In genomic region chr1:99481391-99481996, GRCh38 we compare ENCODE assay signal across 8 cellular contexts.
DNase-seq lines count a peak whose midpoint lies in the region; ATAC-seq, FAIRE-seq and TF ChIP-seq lines count a peak whose summit lies in the region.

No MANE protein-coding gene starts in this region.

- H3K79me2 ChIP-seq in hepatocyte: no peaks in the 10 kb centered on the region
- no peaks in the 10 kb centered on the region for H3K79me2 ChIP-seq in smooth muscle cell (ENCODE audit: low read depth)

- H2AFZ ChIP-seq in hepatocyte (no peak overlapping the region), smooth muscle cell (ENCODE audit: low read depth) (peak overlapping the region; percentile 83)

- H3K9me3 ChIP-seq in ascending aorta (no peaks in the 10 kb centered on the region), hepatocyte (ENCODE audit: low read depth) (no peaks in the 10 kb centered on the region), smooth muscle cell (replicated peaks; ENCODE audit: low read depth) (no peaks in the 10 kb centered on the region)

- peak; percentile 13 for DNase-seq in COLO668 (lab: John Stamatoyannopoulos, UW; ENCODE audit: unreplicated experiment)
- peak; percentile 85 for DNase-seq in NCI-H82 treated with DMSO at 0.1 percent for 48 hours (lab: John Stamatoyannopoulos, UW; ENCODE audit: unreplicated experiment)
- no peak for DNase-seq in ascending aorta (ENCODE audit: low spot score in 2 of 2)
- peak; percentile 85 for DNase-seq in hepatocyte (ENCODE audit: low spot score)
- no peak for DNase-seq in smooth muscle cell (lab: John Stamatoyannopoulos, UW; ENCODE audit: unreplicated experiment)
- no peak for DNase-seq in GM12892 (ENCODE audit: insufficient read length)

- peak; percentile 45 for ATAC-seq in GM18520 (IDR thresholded peaks at IDR 0.05; ENCODE audit: unreplicated experiment)
- ATAC-seq in HG03521 (IDR thresholded peaks at IDR 0.05; ENCODE audit: unreplicated experiment): peak; percentile 70

- no peaks in the 10 kb centered on the region for H3F3A ChIP-seq in smooth muscle cell (ENCODE audit: low read depth)

- no peaks in the 10 kb centered on the region for H4K20me1 ChIP-seq in hepatocyte (ENCODE audit: insufficient read depth, poor library complexity, severe bottlenecking)
- no peaks in the 10 kb centered on the region for H4K20me1 ChIP-seq in smooth muscle cell (ENCODE audit: low read depth)

- H3K27ac ChIP-seq in ascending aorta: no peak overlapping the region
- no peak overlapping the region for H3K27ac ChIP-seq in hepatocyte
- no peak overlapping the region for H3K27ac ChIP-seq in smooth muscle cell (ENCODE audit: low read depth)

- TF ChIP-seq CTCF in ascending aorta (IDR thresholded peaks at IDR 0.05) (peak; percentile 27 to 58 (median 28)), hepatocyte (IDR thresholded peaks at IDR 0.05; ENCODE audit: poor library complexity) (peak; percentile 93), smooth muscle cell (IDR thresholded peaks at IDR 0.05; ENCODE audit: borderline replicate concordance, insufficient read depth, poor library complexity, severe bottlenecking) (peak; percentile 91)

- H3K36me3 ChIP-seq in ascending aorta (no peaks in the 10 kb centered on the region), hepatocyte (replicated peaks; ENCODE audit: insufficient read depth, low read depth) (no peaks in the 10 kb centered on the region), smooth muscle cell (ENCODE audit: low read depth) (no peaks in the 10 kb centered on the region)

- H3K4me2 ChIP-seq in hepatocyte: no peak overlapping the region
- H3K4me2 ChIP-seq in smooth muscle cell: no peak overlapping the region

- no peak for TF ChIP-seq POLR2A in GM12892 (IDR thresholded peaks at IDR 0.05; ENCODE audit: low read depth, low read length)

- H3K9ac ChIP-seq in smooth muscle cell (ENCODE audit: low read depth): no peak overlapping the region

- H3K4me3 ChIP-seq in ascending aorta: no peak overlapping the region
- no peak overlapping the region for H3K4me3 ChIP-seq in hepatocyte
- H3K4me3 ChIP-seq in smooth muscle cell: no peak overlapping the region

- intact Hi-C loops in ascending aorta (cut with DNase I): loop anchor here (2.0 kb wide), 1 partner anchor 301 kb away; no protein-coding TSS in a partner anchor

- H3K27me3 ChIP-seq in ascending aorta (no peaks in the 10 kb centered on the region), hepatocyte (no peaks in the 10 kb centered on the region), smooth muscle cell (ENCODE audit: low read depth) (no peaks in the 10 kb centered on the region)

- no peaks in the 10 kb centered on the region for H3K4me1 ChIP-seq in ascending aorta
- no peaks in the 10 kb centered on the region for H3K4me1 ChIP-seq in hepatocyte (ENCODE audit: insufficient read depth)
- no peaks in the 10 kb centered on the region for H3K4me1 ChIP-seq in smooth muscle cell (ENCODE audit: low read depth)

- FAIRE-seq in GM12892 (lab: Jason Lieb, UNC): no peak

- H3K9me2 ChIP-seq in hepatocyte (replicated peaks; ENCODE audit: insufficient read depth): no peaks in the 10 kb centered on the region

Comparison
In these comparisons a context has a peak if more than half of its experiments do, and no peak if none do; other contexts are left out.
1. DNase-seq: peak in COLO668 (single experiment), NCI-H82 treated with DMSO at 0.1 percent for 48 hours (single experiment) and hepatocyte (single experiment); none in ascending aorta (0 of 2), smooth muscle cell (single experiment) and GM12892 (single experiment).
2. CTCF ChIP-seq: peak in every context shown above with its lines; median percentile 93 in hepatocyte; 91 in smooth muscle cell; 28 in ascending aorta.